In genomic region chr22:50199251-50199721, GRCh38 we compare ENCODE assay signal across 10 cellular contexts. TPM values are rescaled to one million over a fixed set of nuclear protein-coding genes. Genes with fewer than 3 reads are reported as not detected.
DNase-seq lines count a peak whose midpoint lies in the region; ATAC-seq and TF ChIP-seq lines count a peak whose summit lies in the region.
"Had no signal": no experiment of that assay in that cellular context is flagged by ENCODE, and none has a peak within 500 bp of the region (broad histone marks: within the 10 kb centered on the region; RNA-seq: fewer than 3 reads in every experiment).

No MANE protein-coding gene starts in this region.

- H3K9me3 ChIP-seq in left ventricle myocardium inferior (replicated peaks), result no peaks in the 10 kb centered on the region
- H3K9me3 ChIP-seq in right atrium auricular region, result no peaks in the 10 kb centered on the region
- no peaks in the 10 kb centered on the region for H3K9me3 ChIP-seq in subcutaneous abdominal adipose tissue (ENCODE audit: control insufficient read depth in 5 of 5, low read length in 5 of 5)
- H3K9me3 ChIP-seq in suprapubic skin, result no peaks in the 10 kb centered on the region
- no peaks in the 10 kb centered on the region for H3K9me3 ChIP-seq in left lung
- H3K9me3 ChIP-seq: MG63, pancreas had no signal

- H3K36me3 ChIP-seq in left ventricle myocardium inferior (peaks cover 44% of the 10 kb centered on the region), right atrium auricular region (peaks cover 32% of the 10 kb centered on the region), subcutaneous abdominal adipose tissue (ENCODE audit: control insufficient read depth in 5 of 5, insufficient read depth in 5 of 5, low read length in 5 of 5) (peaks cover 6 to 40% (median 27%) of the 10 kb centered on the region in 5 donors), suprapubic skin (peaks cover 33% of the 10 kb centered on the region), left lung (peaks cover 0 to 51% of the 10 kb centered on the region in 2 donors)

- H3K4me3 Mint-ChIP-seq in activated CD8-positive, alpha-beta T cell treated with anti-CD3 and anti-CD28 coated beads, Interleukin-2, amount 10 ng/mL, durations not matched to agents 7 days and 5 days, result peak overlapping the region; percentile 66
- H3K4me3 Mint-ChIP-seq in immature natural killer cell, result peak overlapping the region; percentile 12 to 67 (median 23)

- H3K4me1 ChIP-seq in left ventricle myocardium inferior, result peaks cover 44% of the 10 kb centered on the region
- H3K4me1 ChIP-seq in right atrium auricular region, result peaks cover 0 to 19% of the 10 kb centered on the region in 2 donors
- peaks cover 0 to 27% (median 19%) of the 10 kb centered on the region in 5 donors for H3K4me1 ChIP-seq in subcutaneous abdominal adipose tissue (ENCODE audit: control insufficient read depth in 5 of 5, insufficient read depth in 5 of 5, low read length in 5 of 5)
- H3K4me1 ChIP-seq in suprapubic skin, result peaks cover 25% of the 10 kb centered on the region
- peaks cover 8 to 41% of the 10 kb centered on the region in 2 donors for H3K4me1 ChIP-seq in left lung

- no peaks in the 10 kb centered on the region for H3K9me3 Mint-ChIP-seq in activated CD8-positive, alpha-beta T cell treated with anti-CD3 and anti-CD28 coated beads, Interleukin-2, amount 10 ng/mL, durations not matched to agents 7 days and 5 days (ENCODE audit: insufficient read depth)
- H3K9me3 Mint-ChIP-seq in immature natural killer cell, result no peaks in the 10 kb centered on the region

- peak overlapping the region; percentile 95 for H3K4me3 ChIP-seq in left ventricle myocardium inferior
- H3K4me3 ChIP-seq in right atrium auricular region, result no peak overlapping the region
- no peak overlapping the region for H3K4me3 ChIP-seq in subcutaneous abdominal adipose tissue (ENCODE audit: low read depth in 1 of 5, low read length in 5 of 5)
- no peak overlapping the region for H3K4me3 ChIP-seq in suprapubic skin
- peak overlapping the region in 1 of 2 donors; percentile 75 for H3K4me3 ChIP-seq in left lung

- H3K4me1 Mint-ChIP-seq in activated CD8-positive, alpha-beta T cell treated with anti-CD3 and anti-CD28 coated beads, Interleukin-2, amount 10 ng/mL, durations not matched to agents 7 days and 5 days (ENCODE audit: low read depth), result peaks cover 20% of the 10 kb centered on the region
- H3K4me1 Mint-ChIP-seq in immature natural killer cell, result peaks cover 16 to 21% of the 10 kb centered on the region in 2 donors

- TF ChIP-seq POLR2A in suprapubic skin (IDR thresholded peaks at IDR 0.05), result no peak

- intact Hi-C loops in left ventricle myocardium inferior (cut with micrococcal nuclease) (no loop called here), left lung (cut with DNase I) (no loop called here)

- no peak for TF ChIP-seq EP300 in suprapubic skin (IDR thresholded peaks at IDR 0.05)

- POLR2A ChIA-PET in activated CD8-positive, alpha-beta T cell treated with anti-CD3 and anti-CD28 coated beads, Interleukin-2, amount 10 ng/mL, durations not matched to agents 7 days and 5 days (lab: Charles Lee), result interaction anchor here (1.0 kb wide), 1 partner anchor 9 kb away, joined by 6 read pairs; no protein-coding TSS in a partner anchor

- ATAC-seq in activated CD8-positive, alpha-beta T cell treated with anti-CD3 and anti-CD28 coated beads, Interleukin-2, amount 10 ng/mL, durations not matched to agents 7 days and 5 days, result no peak
- ATAC-seq in HG03159 (IDR thresholded peaks at IDR 0.05; ENCODE audit: unreplicated experiment) (no peak), left lung (no peak)

- DNase-seq in left ventricle myocardium inferior (no peak), right atrium auricular region (ENCODE audit: low spot score) (no peak), immature natural killer cell (no peak), suprapubic skin (ENCODE audit: low spot score in 2 of 2) (no peak), left lung (no peak)
- DNase-seq in activated CD8-positive, alpha-beta T cell treated with anti-CD3 and anti-CD28 coated beads, Interleukin-2, amount 10 ng/mL, durations not matched to agents 7 days and 5 days, result no peak
- DNase-seq: MG63 had no signal

- H3K27me3 ChIP-seq in left ventricle myocardium inferior (ENCODE audit: low read depth), result no peaks in the 10 kb centered on the region
- H3K27me3 ChIP-seq in right atrium auricular region, result no peaks in the 10 kb centered on the region
- H3K27me3 ChIP-seq in subcutaneous abdominal adipose tissue (ENCODE audit: control insufficient read depth in 5 of 5, insufficient read depth in 4 of 5, low read length in 5 of 5), result no peaks in the 10 kb centered on the region
- no peaks in the 10 kb centered on the region for H3K27me3 ChIP-seq in suprapubic skin
- no peaks in the 10 kb centered on the region for H3K27me3 ChIP-seq in left lung
- H3K27me3 ChIP-seq: MG63, pancreas had no signal

- peak overlapping the region; percentile 72 for H3K27ac Mint-ChIP-seq in activated CD8-positive, alpha-beta T cell treated with anti-CD3 and anti-CD28 coated beads, Interleukin-2, amount 10 ng/mL, durations not matched to agents 7 days and 5 days
- H3K27ac Mint-ChIP-seq in immature natural killer cell, result peak overlapping the region in 4 of 6 donors; percentile 55 to 78 (median 66)

- H3K36me3 Mint-ChIP-seq in activated CD8-positive, alpha-beta T cell treated with anti-CD3 and anti-CD28 coated beads, Interleukin-2, amount 10 ng/mL, durations not matched to agents 7 days and 5 days (ENCODE audit: low read depth), result peaks cover 27% of the 10 kb centered on the region
- peaks cover 0 to 3% (median 0%) of the 10 kb centered on the region in 3 donors for H3K36me3 Mint-ChIP-seq in immature natural killer cell

- WGBS in suprapubic skin, result 72% methylated on average over 15 of the region's 18 CpGs

- CTCF ChIA-PET in activated CD8-positive, alpha-beta T cell treated with anti-CD3 and anti-CD28 coated beads, Interleukin-2, amount 10 ng/mL, durations not matched to agents 7 days and 5 days (lab: Charles Lee), result no interaction called here

- TF ChIP-seq CTCF in left ventricle myocardium inferior (IDR thresholded peaks at IDR 0.05; ENCODE audit: borderline replicate concordance) (no peak), right atrium auricular region (IDR thresholded peaks at IDR 0.05) (no peak), suprapubic skin (IDR thresholded peaks at IDR 0.05) (no peak), left lung (IDR thresholded peaks at IDR 0.05) (no peak)

- H3K27ac ChIP-seq in left ventricle myocardium inferior (replicated peaks) (no peak overlapping the region), right atrium auricular region (peak overlapping the region in 1 of 2 donors; percentile 86), subcutaneous abdominal adipose tissue (ENCODE audit: low read depth, low read length) (no peak overlapping the region), suprapubic skin (no peak overlapping the region), left lung (no peak overlapping the region)
- H3K27ac ChIP-seq: pancreas had no signal

- H3K27me3 Mint-ChIP-seq in activated CD8-positive, alpha-beta T cell treated with anti-CD3 and anti-CD28 coated beads, Interleukin-2, amount 10 ng/mL, durations not matched to agents 7 days and 5 days (ENCODE audit: low read depth), result no peaks in the 10 kb centered on the region
- H3K27me3 Mint-ChIP-seq in immature natural killer cell (ENCODE audit: low read depth in 3 of 3), result peaks cover 3 to 8% (median 6%) of the 10 kb centered on the region in 3 donors

- peak overlapping the region in 3 of 5 donors; percentile 59 to 77 (median 72) for H3K9ac ChIP-seq in subcutaneous abdominal adipose tissue (ENCODE audit: low read length in 5 of 5)

RNA-seq across cellular contexts. Expression of gene SELENOO, which starts 1.5 kb away (rescaled TPM):
- total RNA-seq in left ventricle myocardium inferior, result 15.0 TPM
- total RNA-seq in right atrium auricular region, result 10 to 100 TPM; 18.0 to 20.0 TPM
- total RNA-seq in activated CD8-positive, alpha-beta T cell treated with anti-CD3 and anti-CD28 coated beads, Interleukin-2, amount 10 ng/mL, durations not matched to agents 7 days and 5 days, result 10 to 100 TPM; 23.6 to 24.4 TPM
- 1 to 10 TPM; 2.6 to 5.7 (median 3.6) TPM for polyA plus RNA-seq in immature natural killer cell
- total RNA-seq in suprapubic skin, result 10 to 100 TPM; 27.4 to 66.1 (median 36.1) TPM
- total RNA-seq in left lung, result 10 to 100 TPM; 19.5 to 22.0 TPM

RNA-seq across cellular contexts. Expression of gene TRABD, which starts 13.6 kb away (rescaled TPM):
- total RNA-seq in left ventricle myocardium inferior (21.0 TPM), right atrium auricular region (10 to 100 TPM; 12.3 to 20.0 TPM), suprapubic skin (10 to 100 TPM; 35.7 to 78.2 (median 39.1) TPM), left lung (10 to 100 TPM; 37.5 to 54.2 TPM)
- total RNA-seq in activated CD8-positive, alpha-beta T cell treated with anti-CD3 and anti-CD28 coated beads, Interleukin-2, amount 10 ng/mL, durations not matched to agents 7 days and 5 days, result 100 to 1,000 TPM; 115 to 129 TPM
- polyA plus RNA-seq in immature natural killer cell, result 10 to 100 TPM; 33.2 to 63.5 (median 35.3) TPM

RNA-seq across cellular contexts. Expression of gene PANX2, which starts 28.8 kb away (rescaled TPM):
- total RNA-seq in left ventricle myocardium inferior (0.58 TPM), right atrium auricular region (1 to 10 TPM in 1 of 2 donors, under 1 TPM in 1; 0.67 to 1.7 TPM), suprapubic skin (1 to 10 TPM; 1.2 to 2.8 (median 2.2) TPM), left lung (1 to 10 TPM; 2.1 to 4.6 TPM)
- total RNA-seq in activated CD8-positive, alpha-beta T cell treated with anti-CD3 and anti-CD28 coated beads, Interleukin-2, amount 10 ng/mL, durations not matched to agents 7 days and 5 days, result under 1 TPM in 1 of 2 experiments, not detected in 1; 0.10 TPM
- polyA plus RNA-seq in immature natural killer cell, result under 1 TPM in 1 of 3 donors, not detected in 2; 0.07 TPM

RNA-seq across cellular contexts. Expression of gene TUBGCP6, which starts 45.5 kb away (rescaled TPM):
- total RNA-seq in left ventricle myocardium inferior, result 18.3 TPM
- 10 to 100 TPM; 19.5 to 22.1 TPM for total RNA-seq in right atrium auricular region
- 10 to 100 TPM; 53.2 to 58.1 TPM for total RNA-seq in activated CD8-positive, alpha-beta T cell treated with anti-CD3 and anti-CD28 coated beads, Interleukin-2, amount 10 ng/mL, durations not matched to agents 7 days and 5 days
- 10 to 100 TPM in 2 of 3 donors, 1 to 10 TPM in 1; 5.2 to 18.0 (median 12.4) TPM for polyA plus RNA-seq in immature natural killer cell
- total RNA-seq in suprapubic skin, result 100 to 1,000 TPM in 1 of 4 donors, 10 to 100 TPM in 3; 43.0 to 113 (median 69.7) TPM
- 10 to 100 TPM; 40.8 to 41.3 TPM for total RNA-seq in left lung

RNA-seq across cellular contexts. Expression of gene HDAC10, which starts 51.8 kb away (rescaled TPM):
- 13.6 TPM for total RNA-seq in left ventricle myocardium inferior
- 1 to 10 TPM; 6.7 to 9.1 TPM for total RNA-seq in right atrium auricular region
- 10 to 100 TPM; 71.4 to 75.9 TPM for total RNA-seq in activated CD8-positive, alpha-beta T cell treated with anti-CD3 and anti-CD28 coated beads, Interleukin-2, amount 10 ng/mL, durations not matched to agents 7 days and 5 days
- polyA plus RNA-seq in immature natural killer cell, result 10 to 100 TPM in 2 of 3 donors, 1 to 10 TPM in 1; 10.0 to 13.4 (median 11.2) TPM
- total RNA-seq in suprapubic skin, result 10 to 100 TPM; 43.1 to 93.7 (median 56.2) TPM
- total RNA-seq in left lung, result 10 to 100 TPM; 39.1 to 42.2 TPM
